ENCODE assay signal across 1 cellular context in genomic region chr4:132332932-132333722, GRCh38.
TF ChIP-seq lines count a peak whose summit lies in the region.

No MANE protein-coding gene starts in this region.

TF ChIP-seq in WTC11, 78 proteins besides CTCF, POLR2A, EP300 and RAD21 (continued from another document):
- TF ChIP-seq HMGXB4 (CRISPR knock-in tag; IDR thresholded peaks at IDR 0.05) (no peak), ZMAT4 (CRISPR knock-in tag; IDR thresholded peaks at IDR 0.05) (no peak), NFATC4 (CRISPR knock-in tag; IDR thresholded peaks at IDR 0.05) (no peak), USF2 (CRISPR knock-in tag; IDR thresholded peaks at IDR 0.05) (no peak), NR1H2 (CRISPR knock-in tag; IDR thresholded peaks at IDR 0.05) (no peak), GTF2I (CRISPR knock-in tag; conservative IDR thresholded peaks at IDR 0.05) (no peak), GRHL2 (CRISPR knock-in tag; IDR thresholded peaks at IDR 0.05; ENCODE audit: insufficient replicate concordance, severe bottlenecking) (no peak), ATF3 (CRISPR knock-in tag; conservative IDR thresholded peaks at IDR 0.05) (no peak), RELA (CRISPR knock-in tag; IDR thresholded peaks at IDR 0.05; ENCODE audit: borderline replicate concordance) (no peak), SOX15 (CRISPR knock-in tag; IDR thresholded peaks at IDR 0.05) (no peak), ZSCAN18 (CRISPR knock-in tag; IDR thresholded peaks at IDR 0.05) (no peak), NR2C2 (CRISPR knock-in tag; IDR thresholded peaks at IDR 0.05) (no peak), FOXP4 (CRISPR knock-in tag; IDR thresholded peaks at IDR 0.05) (no peak), ELF4 (CRISPR knock-in tag; IDR thresholded peaks at IDR 0.05; ENCODE audit: low read depth) (no peak), ZNF317 (CRISPR knock-in tag; IDR thresholded peaks at IDR 0.05; ENCODE audit: borderline replicate concordance, low read depth) (no peak), AFF4 (CRISPR knock-in tag; IDR thresholded peaks at IDR 0.05; ENCODE audit: borderline replicate concordance) (no peak)
